In the genomic region with DNA sequence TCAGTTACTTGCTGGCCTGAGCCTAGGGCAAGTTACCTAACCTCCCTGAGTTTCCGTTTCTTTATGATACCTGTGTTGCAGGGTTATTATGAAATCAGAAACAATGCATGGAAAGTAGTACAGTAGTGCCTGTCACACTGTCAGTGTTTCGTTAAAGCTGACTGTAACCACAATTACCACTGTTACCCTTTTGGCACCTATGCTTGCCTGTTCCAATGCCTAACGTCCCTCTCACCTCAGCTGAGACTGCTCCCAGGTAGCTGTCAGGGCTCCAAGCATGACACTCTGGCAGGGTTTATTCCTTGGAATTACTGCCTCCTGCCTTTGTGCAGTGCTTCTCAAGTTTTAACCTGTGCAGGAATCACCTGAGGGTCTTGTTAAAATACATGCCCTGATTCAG, we compare ENCODE assay signal across 19 cellular contexts.
DNase-seq lines count a peak whose midpoint lies in the region; ATAC-seq, FAIRE-seq and TF ChIP-seq lines count a peak whose summit lies in the region.
"Had no signal": no experiment of that assay in that cellular context is flagged by ENCODE, and none has a peak within 500 bp of the region (broad histone marks: within the 10 kb centered on the region; RNA-seq: fewer than 3 reads in every experiment).

No MANE protein-coding gene starts in this region.

- H2AFZ ChIP-seq in HepG2 (ENCODE audit: low read length), result peak overlapping the region; percentile 66
- H2AFZ ChIP-seq in mammary epithelial cell (ENCODE audit: low read depth, low read length), result no peak overlapping the region

- POLR2A ChIA-PET in HepG2 (lab: Yijun Ruan, JAX), result no interaction called here

- in situ Hi-C loops in HepG2 (cut with HindIII; ENCODE audit: extremely low pct_ligation_motif_present, low pct_unique_long_range_greater_than_20kb) (no loop called here), mammary epithelial cell (cut with MboI; ENCODE audit: low sequenced_read_pairs in 2 of 2) (no loop called here)

- TF ChIP-seq EP300 in HepG2 (IDR thresholded peaks at IDR 0.05; ENCODE audit: low read depth in 2 of 2, low read length in 2 of 2), result no peak
- no peak for TF ChIP-seq EP300 in HepG2 (CRISPR knock-in tag; IDR thresholded peaks at IDR 0.05; ENCODE audit: borderline replicate concordance)

- no peak overlapping the region for H3K27ac ChIP-seq in HepG2 (ENCODE audit: extremely low read length, insufficient read depth, low read length)
- H3K27ac ChIP-seq in right lobe of liver, result no peak overlapping the region
- H3K27ac ChIP-seq in mammary epithelial cell (ENCODE audit: insufficient read depth, low read depth, low read length), result no peak overlapping the region
- no peak overlapping the region for H3K27ac ChIP-seq in foreskin keratinocyte
- H3K27ac ChIP-seq in upper lobe of right lung, result no peak overlapping the region

- no peaks in the 10 kb centered on the region for H3K9me3 ChIP-seq in HepG2 (ENCODE audit: low read length)
- H3K9me3 ChIP-seq in right lobe of liver, result no peaks in the 10 kb centered on the region
- H3K9me3 ChIP-seq in mammary epithelial cell (replicated peaks; ENCODE audit: insufficient read depth, low read length), result no peaks in the 10 kb centered on the region
- H3K9me3 ChIP-seq in upper lobe of right lung, result no peaks in the 10 kb centered on the region

- no peak for TF ChIP-seq POLR2A in HepG2 (IDR thresholded peaks at IDR 0.05; ENCODE audit: insufficient read depth in 1 of 2, low read depth in 2 of 2, low read length in 2 of 2)
- no peak for TF ChIP-seq POLR2A in right lobe of liver (IDR thresholded peaks at IDR 0.05)

- dilution Hi-C loops in mammary epithelial cell (cut with HindIII; ENCODE audit: low sequenced_read_pairs), result no loop called here

- DNase-seq in HepG2 (ENCODE audit: low spot score) (no peak), right lobe of liver (no peak), mammary epithelial cell (peak; percentile 92), foreskin keratinocyte (peak; percentile 59 to 75), NCI-H2081 treated with DMSO at 0.1 percent for 48 hours (lab: John Stamatoyannopoulos, UW) (no peak), GDM1 (lab: John Stamatoyannopoulos, UW) (no peak), upper lobe of right lung (no peak)
- DNase-seq: DMS53, GF-D8, Karpas-422, NCI-H1694, NCI-H2171 treated with DMSO at 0.1 percent for 48 hours, NCI-H446, NCI-H526, Right ventricle myocardium superior had no signal

- no peak overlapping the region for H3K4me3 ChIP-seq in HepG2 (replicated peaks in 1 of 3; ENCODE audit: insufficient read depth in 1 of 3, low read depth in 2 of 3, low read length in 3 of 3)
- H3K4me3 ChIP-seq in right lobe of liver, result no peak overlapping the region
- no peak overlapping the region for H3K4me3 ChIP-seq in mammary epithelial cell (replicated peaks in 1 of 3; ENCODE audit: insufficient read depth in 1 of 3, low read depth in 2 of 3, low read length in 3 of 3)
- no peak overlapping the region for H3K4me3 ChIP-seq in upper lobe of right lung

- H3K27me3 ChIP-seq in HepG2 (ENCODE audit: control insufficient read depth in 1 of 2, insufficient read depth in 2 of 2, low read length in 2 of 2) (peaks cover 0 to 1% of the 10 kb centered on the region in 2 experiments; a peak in 2 of 5 replicates), right lobe of liver (no peaks in the 10 kb centered on the region), mammary epithelial cell (ENCODE audit: insufficient read depth, low read length) (no peaks in the 10 kb centered on the region), foreskin keratinocyte (no peaks in the 10 kb centered on the region), upper lobe of right lung (no peaks in the 10 kb centered on the region)

- H3K79me2 ChIP-seq in HepG2 (ENCODE audit: insufficient read depth, low read length) (no peaks in the 10 kb centered on the region), mammary epithelial cell (ENCODE audit: insufficient read depth, low read length) (no peaks in the 10 kb centered on the region)

- ATAC-seq in HepG2 (peak; percentile 63), right lobe of liver (no peak), foreskin keratinocyte (peak; percentile 28), upper lobe of right lung (no peak)

- TF ChIP-seq RAD21 in HepG2 (CRISPR knock-in tag; IDR thresholded peaks at IDR 0.05), result no peak

- 3% methylated on average over 3 of the region's 3 CpGs for WGBS in HepG2 (ENCODE audit: low lambda C conversion rate)
- 69% methylated on average over 3 of the region's 3 CpGs for WGBS in right lobe of liver (ENCODE audit: insufficient coverage, low coverage, low lambda C conversion rate, missing lambda C conversion rate)
- 0% methylated on average over 3 of the region's 3 CpGs for WGBS in mammary epithelial cell (ENCODE audit: low coverage, missing lambda C conversion rate)

- H4K20me1 ChIP-seq in HepG2 (ENCODE audit: insufficient read depth, low read length) (no peaks in the 10 kb centered on the region), mammary epithelial cell (ENCODE audit: insufficient read depth, low read length) (no peaks in the 10 kb centered on the region)

- BruUV-seq in HepG2 (replicated peaks; lab: Mats Ljungman, UMichigan) (no TSS peak), mammary epithelial cell (replicated peaks; lab: Mats Ljungman, UMichigan) (no TSS peak)

- H3K4me1 ChIP-seq in HepG2 (ENCODE audit: insufficient read depth, low read length) (peaks cover 14% of the 10 kb centered on the region), right lobe of liver (no peaks in the 10 kb centered on the region), mammary epithelial cell (ENCODE audit: insufficient read depth, low read length) (peaks cover 11% of the 10 kb centered on the region), foreskin keratinocyte (no peaks in the 10 kb centered on the region), upper lobe of right lung (no peaks in the 10 kb centered on the region)

- H3K9ac ChIP-seq in HepG2 (ENCODE audit: insufficient read depth, low read depth, low read length) (no peak overlapping the region), mammary epithelial cell (ENCODE audit: insufficient read depth, low read length) (peak overlapping the region; percentile 9)

- intact Hi-C loops in HepG2 (cut with micrococcal nuclease; ENCODE audit: unreplicated experiment) (no loop called here), right lobe of liver (cut with DNase I) (no loop called here), mammary epithelial cell (cut with micrococcal nuclease) (no loop called here), upper lobe of right lung (cut with DNase I) (no loop called here)

- peak overlapping the region; percentile 34; the same call in 1 of the 2 replicates for H3K4me2 ChIP-seq in HepG2 (ENCODE audit: low read depth, low read length)
- peak overlapping the region; percentile 9 for H3K4me2 ChIP-seq in mammary epithelial cell (ENCODE audit: insufficient read depth, low read depth, low read length)

- CTCF ChIA-PET in HepG2 (lab: Yijun Ruan, JAX; ENCODE audit: low intra/inter-chr PET ratio, low total read pairs), result no interaction called here
- CTCF ChIA-PET in mammary epithelial cell (lab: Charles Lee; ENCODE audit: low non-redundant PET), result interaction anchor here (0.6 kb wide), 2 partner anchors 136 to 1338 kb away, joined by 4 to 5 read pairs; no protein-coding TSS in a partner anchor

- FAIRE-seq in HepG2 (lab: Jason Lieb, UNC), result no peak
- FAIRE-seq: A204.1, D721Med, H54, HTR-8/SVneo had no signal

- no peak for TF ChIP-seq CTCF in HepG2 (CRISPR knock-in tag; IDR thresholded peaks at IDR 0.05)
- no peak for TF ChIP-seq CTCF in right lobe of liver (IDR thresholded peaks at IDR 0.05)
- TF ChIP-seq CTCF in mammary epithelial cell (conservative IDR thresholded peaks at IDR 0.05 in 1 of 2, IDR thresholded peaks at IDR 0.05 in 1 of 2; ENCODE audit: extremely low read depth in 1 of 2, insufficient read depth in 1 of 2, low read depth in 1 of 2, low read length in 2 of 2), result no peak
- no peak for TF ChIP-seq CTCF in foreskin keratinocyte (conservative IDR thresholded peaks at IDR 0.05)
- no peak for TF ChIP-seq CTCF in upper lobe of right lung (IDR thresholded peaks at IDR 0.05)

- H3K36me3 ChIP-seq in HepG2 (replicated peaks in 1 of 2; ENCODE audit: control insufficient read depth in 1 of 2, insufficient read depth in 2 of 2, low read length in 2 of 2) (no peaks in the 10 kb centered on the region), right lobe of liver (no peaks in the 10 kb centered on the region), mammary epithelial cell (ENCODE audit: insufficient read depth, low read length) (no peaks in the 10 kb centered on the region), upper lobe of right lung (no peaks in the 10 kb centered on the region)

TF ChIP-seq in HepG2, 621 proteins besides CTCF, POLR2A, EP300 and RAD21:
- TF ChIP-seq ARID5B (CRISPR knock-in tag; IDR thresholded peaks at IDR 0.05) (no peak), LCORL (IDR thresholded peaks at IDR 0.05) (no peak), LCORL (CRISPR knock-in tag; IDR thresholded peaks at IDR 0.05) (no peak)

Comparison
In these comparisons a context has a peak if more than half of its experiments do, and no peak if none do; other contexts are left out.
1. ATAC-seq: peak in HepG2 (single experiment) and foreskin keratinocyte (single experiment); none in right lobe of liver (0 of 4) and upper lobe of right lung (single experiment).
2. DNase-seq: peak in mammary epithelial cell (single experiment) and foreskin keratinocyte (2 of 2); none in HepG2 (single experiment), right lobe of liver (0 of 3), NCI-H2081 treated with DMSO at 0.1 percent for 48 hours (single experiment), GDM1 (single experiment) and upper lobe of right lung (single experiment).